12 cellular contexts compared by ENCODE assay signal in genomic region chr13:45695198-45695730, GRCh38. TPM values are rescaled to one million over a fixed set of nuclear protein-coding genes. Genes with fewer than 3 reads are reported as not detected.
DNase-seq lines count a peak whose midpoint lies in the region; ATAC-seq and TF ChIP-seq lines count a peak whose summit lies in the region.
"Had no signal": no experiment of that assay in that cellular context is flagged by ENCODE, and none has a peak within 500 bp of the region (broad histone marks: within the 10 kb centered on the region; RNA-seq: fewer than 3 reads in every experiment).

No MANE protein-coding gene starts in this region.

- H3K27ac Mint-ChIP-seq in Calu3 (ENCODE audit: unreplicated experiment): no peak overlapping the region
- peak overlapping the region in 1 of 7 donors; percentile 52 for H3K27ac Mint-ChIP-seq in CD4-positive, alpha-beta memory T cell

- CTCF ChIA-PET in Calu3 (lab: Charles Lee): no interaction called here
- CTCF ChIA-PET in CD4-positive, alpha-beta memory T cell (lab: Charles Lee; ENCODE audit: partially characterized antibody): interaction anchor here (2.0 kb wide), 1 partner anchor 9 kb away, joined by 6 read pairs; no protein-coding TSS in a partner anchor

- intact Hi-C loops in Calu3 (cut with micrococcal nuclease; ENCODE audit: unreplicated experiment): no loop called here
- intact Hi-C loops in CD4-positive, alpha-beta memory T cell (cut with micrococcal nuclease): no loop called here

- BruUV-seq in Calu3 (replicated peaks; lab: Mats Ljungman, UMichigan): no TSS peak

- no peaks in the 10 kb centered on the region for H3K9me3 ChIP-seq in CD4-positive, alpha-beta memory T cell (ENCODE audit: control insufficient read depth in 1 of 2, low read length in 2 of 2)
- H3K9me3 ChIP-seq: thoracic aorta had no signal

- H3K4me1 Mint-ChIP-seq in Calu3 (ENCODE audit: low read depth, unreplicated experiment): no peaks in the 10 kb centered on the region
- H3K4me1 Mint-ChIP-seq in CD4-positive, alpha-beta memory T cell: peaks cover 2 to 11% (median 6%) of the 10 kb centered on the region in 4 donors

- TF ChIP-seq POLR2A in NB4 (IDR thresholded peaks at IDR 0.05; ENCODE audit: extremely low read depth, insufficient read length): no peak

- POLR2A ChIA-PET in CD4-positive, alpha-beta memory T cell (lab: Charles Lee; ENCODE audit: partially characterized antibody): no interaction called here

- no peak overlapping the region for H3K4me3 ChIP-seq in NB4 (ENCODE audit: low read depth, low read length)
- no peak overlapping the region for H3K4me3 ChIP-seq in CD4-positive, alpha-beta memory T cell (ENCODE audit: low read length in 2 of 2)
- H3K4me3 ChIP-seq: thoracic aorta had no signal

- no peak overlapping the region for H3K4me3 Mint-ChIP-seq in Calu3 (ENCODE audit: low read depth, unreplicated experiment)
- H3K4me3 Mint-ChIP-seq in CD4-positive, alpha-beta memory T cell: peak overlapping the region in 1 of 8 donors; percentile 5
- H3K4me3 Mint-ChIP-seq: central memory CD8-positive, alpha-beta T cell had no signal

- ATAC-seq in HG02642 (IDR thresholded peaks at IDR 0.05; ENCODE audit: poor library complexity, unreplicated experiment): peak; percentile 41

- H3K4me1 ChIP-seq in CD4-positive, alpha-beta memory T cell (ENCODE audit: insufficient read depth, low read length): no peaks in the 10 kb centered on the region

- no peaks in the 10 kb centered on the region for H3K9me3 Mint-ChIP-seq in Calu3 (ENCODE audit: low read depth, unreplicated experiment)
- H3K9me3 Mint-ChIP-seq in CD4-positive, alpha-beta memory T cell: peaks cover 0 to 3% (median 0%) of the 10 kb centered on the region in 8 donors
- H3K9me3 Mint-ChIP-seq: central memory CD8-positive, alpha-beta T cell had no signal

- H3K27me3 Mint-ChIP-seq in Calu3 (ENCODE audit: unreplicated experiment): peaks cover 56% of the 10 kb centered on the region
- peaks cover 0 to 1% of the 10 kb centered on the region in 2 donors for H3K27me3 Mint-ChIP-seq in CD4-positive, alpha-beta memory T cell

- no peaks in the 10 kb centered on the region for H3K36me3 ChIP-seq in CD4-positive, alpha-beta memory T cell (ENCODE audit: insufficient read depth, low read length)
- H3K36me3 ChIP-seq: thoracic aorta had no signal

- TF ChIP-seq CTCF in NB4 (IDR thresholded peaks at IDR 0.05; ENCODE audit: low read depth, low read length) (no peak), Calu3 (IDR thresholded peaks at IDR 0.05; ENCODE audit: unreplicated experiment) (no peak)

- DNase-seq in activated T-cell treated with anti-CD3 and anti-CD28 coated beads for 48 hours (ENCODE audit: low read depth) (peak; percentile 8), NB4 (ENCODE audit: low read depth) (peak; percentile 81), Calu3 (no peak), NCI-H524 (lab: John Stamatoyannopoulos, UW) (no peak)
- DNase-seq in activated T-cell treated with anti-CD3 and anti-CD28 coated beads, Interleukin-2, amount 50 U/mL, for 1 hour: no peak
- DNase-seq in stimulated activated CD8-positive, alpha-beta memory T cell treated with anti-CD3 and anti-CD28 coated beads, Interleukin-12 subunit alpha, Interleukin-12 subunit beta, amount 100 ng/mL, for 24 hours (ENCODE audit: extremely low read depth): peak; percentile 1
- DNase-seq in CD4-positive, alpha-beta memory T cell: no peak
- DNase-seq: NCI-H1092 had no signal

- H3K27me3 ChIP-seq in CD4-positive, alpha-beta memory T cell (ENCODE audit: insufficient read depth, low read length): no peaks in the 10 kb centered on the region

- no peak overlapping the region for H3K27ac ChIP-seq in CD4-positive, alpha-beta memory T cell (ENCODE audit: low read depth, low read length)
- H3K27ac ChIP-seq: thoracic aorta had no signal

- no peaks in the 10 kb centered on the region for H3K36me3 Mint-ChIP-seq in Calu3 (ENCODE audit: insufficient read depth, unreplicated experiment)
- H3K36me3 Mint-ChIP-seq in CD4-positive, alpha-beta memory T cell: peaks cover 0 to 5% of the 10 kb centered on the region in 2 donors

RNA-seq across cellular contexts. Expression of gene CBY2, which starts 6.9 kb away (rescaled TPM):
- not detected in 2 replicates for total RNA-seq in Calu3 (2022)
- under 1 TPM; 0.61 to 0.64 TPM for total RNA-seq in CD4-positive, alpha-beta memory T cell
- polyA plus RNA-seq in CD4-positive, alpha-beta memory T cell: under 1 TPM in 1 of 2 donors, not detected in 1; 0.61 TPM
- total RNA-seq: pulmonary artery endothelial cell, thoracic aorta had no signal

Comparison
In these comparisons a context has a peak if more than half of its experiments do, and no peak if none do; other contexts are left out.
1. DNase-seq: peak in activated T-cell treated with anti-CD3 and anti-CD28 coated beads for 48 hours (single experiment), NB4 (single experiment) and stimulated activated CD8-positive, alpha-beta memory T cell treated with anti-CD3 and anti-CD28 coated beads, Interleukin-12 subunit alpha, Interleukin-12 subunit beta, amount 100 ng/mL, for 24 hours (single experiment); none in activated T-cell treated with anti-CD3 and anti-CD28 coated beads, Interleukin-2, amount 50 U/mL, for 1 hour (single experiment), Calu3 (single experiment), CD4-positive, alpha-beta memory T cell (0 of 5) and NCI-H524 (0 of 2).